21 cellular contexts compared by ENCODE assay signal in the genomic region with DNA sequence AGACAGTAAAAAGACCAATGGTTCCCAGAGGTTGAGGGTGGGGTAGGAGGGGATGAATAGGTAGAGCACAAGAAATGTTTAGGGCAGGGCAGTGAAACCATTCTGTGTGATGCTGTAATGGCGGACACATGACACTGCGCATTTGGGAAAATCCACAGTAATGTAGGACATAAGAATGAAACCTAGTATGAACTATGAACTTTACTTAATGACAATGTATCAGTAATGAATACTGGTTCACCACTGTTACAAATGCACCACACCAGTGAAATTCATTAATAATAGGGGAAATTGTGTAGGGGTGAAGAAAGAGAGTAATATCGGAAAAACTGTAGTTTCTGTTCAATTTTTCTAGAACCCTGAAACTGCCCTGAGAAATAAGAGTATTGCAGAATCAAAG. TPM values are rescaled to one million over a fixed set of nuclear protein-coding genes. Genes with fewer than 3 reads are reported as not detected.
A peak's percentile ranks its signal among the peaks of the same experiment; 100 is the strongest.
DNase-seq lines count a peak whose midpoint lies in the region; ATAC-seq, FAIRE-seq and TF ChIP-seq lines count a peak whose summit lies in the region.
"Had no signal": no experiment of that assay in that cellular context is flagged by ENCODE, and none has a peak within 500 bp of the region (broad histone marks: within the 10 kb centered on the region; RNA-seq: fewer than 3 reads in every experiment).

No MANE protein-coding gene starts in this region.

- TF ChIP-seq EP300 in transverse colon (IDR thresholded peaks at IDR 0.05; ENCODE audit: low read depth): no peak

- peak overlapping the region; percentile 33 for H3K4me3 Mint-ChIP-seq in activated T-cell treated with anti-CD3 and anti-CD28 coated beads, Interleukin-2, amount 50 U/mL, for 24 hours
- no peak overlapping the region for H3K4me3 Mint-ChIP-seq in activated CD8-positive, alpha-beta T cell treated with anti-CD3 and anti-CD28 coated beads for 36 hours
- peak overlapping the region; percentile 20 for H3K4me3 Mint-ChIP-seq in stimulated activated effector memory CD8-positive, alpha-beta T cell treated with anti-CD3 and anti-CD28 coated beads, Interleukin-12 subunit alpha, Interleukin-12 subunit beta, amount 100 ng/mL, for 72 hours

- CTCF ChIA-PET in activated CD8-positive, alpha-beta T cell treated with anti-CD3 and anti-CD28 coated beads for 36 hours (lab: Charles Lee): interaction anchor here (1.1 kb wide), 1 partner anchor 16 kb away, joined by 4 read pairs; no protein-coding TSS in a partner anchor

- peak overlapping the region; percentile 58 for H3K27ac Mint-ChIP-seq in activated T-cell treated with anti-CD3 and anti-CD28 coated beads, Interleukin-2, amount 50 U/mL, for 24 hours
- H3K27ac Mint-ChIP-seq in activated CD8-positive, alpha-beta T cell treated with anti-CD3 and anti-CD28 coated beads for 36 hours: peak overlapping the region; percentile 16
- peak overlapping the region; percentile 85 for H3K27ac Mint-ChIP-seq in stimulated activated effector memory CD8-positive, alpha-beta T cell treated with anti-CD3 and anti-CD28 coated beads, Interleukin-12 subunit alpha, Interleukin-12 subunit beta, amount 100 ng/mL, for 72 hours

- peaks cover 77% of the 10 kb centered on the region for H3K4me1 Mint-ChIP-seq in activated T-cell treated with anti-CD3 and anti-CD28 coated beads, Interleukin-2, amount 50 U/mL, for 24 hours (ENCODE audit: low read depth)
- peaks cover 71% of the 10 kb centered on the region for H3K4me1 Mint-ChIP-seq in activated CD8-positive, alpha-beta T cell treated with anti-CD3 and anti-CD28 coated beads for 36 hours (ENCODE audit: low read depth)
- H3K4me1 Mint-ChIP-seq in stimulated activated effector memory CD8-positive, alpha-beta T cell treated with anti-CD3 and anti-CD28 coated beads, Interleukin-12 subunit alpha, Interleukin-12 subunit beta, amount 100 ng/mL, for 72 hours: peaks cover 54% of the 10 kb centered on the region

- TF ChIP-seq CTCF in activated CD8-positive, alpha-beta T cell treated with anti-CD3 and anti-CD28 coated beads for 36 hours (IDR thresholded peaks at IDR 0.05): no peak
- no peak for TF ChIP-seq CTCF in transverse colon (IDR thresholded peaks at IDR 0.05)

- no peak for DNase-seq in activated T-cell treated with anti-CD3 and anti-CD28 coated beads, Interleukin-2, amount 50 U/mL, for 24 hours
- DNase-seq in activated T-cell treated with anti-CD3 and anti-CD28 coated beads for 4 hours: no peak
- DNase-seq in GM19239 (ENCODE audit: insufficient read length, low spot score): no peak
- DNase-seq in activated CD8-positive, alpha-beta T cell treated with anti-CD3 and anti-CD28 coated beads for 36 hours: no peak
- no peak for DNase-seq in stimulated activated effector memory CD8-positive, alpha-beta T cell treated with anti-CD3 and anti-CD28 coated beads, Interleukin-12 subunit alpha, Interleukin-12 subunit beta, amount 100 ng/mL, for 72 hours (ENCODE audit: low spot score in 2 of 2)
- no peak for DNase-seq in transverse colon
- no peak for DNase-seq in central memory CD4-positive, alpha-beta T cell
- DNase-seq: activated gamma-delta T cell; C1 segment of cervical spinal cord; mammary epithelial cell; naive B cell; NCI-H1105; NCI-H526; stimulated activated CD8-positive, alpha-beta memory T cell treated with anti-CD3 and anti-CD28 coated beads, Interleukin-4, amount 100 ng/mL, for 48 hours had no signal

- H3K4me1 ChIP-seq in transverse colon: peaks cover 12 to 37% (median 13%) of the 10 kb centered on the region in 4 donors

- no peaks in the 10 kb centered on the region for H3K27me3 Mint-ChIP-seq in activated T-cell treated with anti-CD3 and anti-CD28 coated beads, Interleukin-2, amount 50 U/mL, for 24 hours
- H3K27me3 Mint-ChIP-seq in activated CD8-positive, alpha-beta T cell treated with anti-CD3 and anti-CD28 coated beads for 36 hours: no peaks in the 10 kb centered on the region
- H3K27me3 Mint-ChIP-seq: naive B cell, progenitor cell of endocrine pancreas had no signal

- no peak for TF ChIP-seq POLR2A in transverse colon (IDR thresholded peaks at IDR 0.05)

- POLR2A ChIA-PET in activated CD8-positive, alpha-beta T cell treated with anti-CD3 and anti-CD28 coated beads for 36 hours (lab: Charles Lee): interaction anchor here (0.6 to 1.6 kb wide), 3 partner anchors 12 to 1278 kb away, joined by 4 to 5 read pairs (median 5); no protein-coding TSS in a partner anchor

- no peak overlapping the region for H3K4me3 ChIP-seq in transverse colon
- H3K4me3 ChIP-seq: ascending aorta had no signal

- in situ Hi-C loops in transverse colon (cut with MboI; ENCODE audit: low pct_ligation_motif_present in 1 of 4, low pct_unique_long_range_greater_than_20kb in 1 of 4, low sequenced_read_pairs in 3 of 4): no loop called here

- H3K9me3 Mint-ChIP-seq in activated T-cell treated with anti-CD3 and anti-CD28 coated beads, Interleukin-2, amount 50 U/mL, for 24 hours: no peaks in the 10 kb centered on the region
- H3K9me3 Mint-ChIP-seq in activated CD8-positive, alpha-beta T cell treated with anti-CD3 and anti-CD28 coated beads for 36 hours: no peaks in the 10 kb centered on the region
- no peaks in the 10 kb centered on the region for H3K9me3 Mint-ChIP-seq in stimulated activated effector memory CD8-positive, alpha-beta T cell treated with anti-CD3 and anti-CD28 coated beads, Interleukin-12 subunit alpha, Interleukin-12 subunit beta, amount 100 ng/mL, for 72 hours
- H3K9me3 Mint-ChIP-seq: naive B cell had no signal

- peak; percentile 79 for FAIRE-seq in GM19239 (lab: Jason Lieb, UNC)
- FAIRE-seq: A204.1, endothelial cell of umbilical vein, keratinocyte had no signal

- intact Hi-C loops in activated CD8-positive, alpha-beta T cell treated with anti-CD3 and anti-CD28 coated beads for 36 hours (cut with micrococcal nuclease): no loop called here
- intact Hi-C loops in transverse colon (cut with DNase I; ENCODE audit: low total_unique reads): no loop called here

- no peak overlapping the region for H3K27ac ChIP-seq in transverse colon
- H3K27ac ChIP-seq: ascending aorta had no signal

- H3K36me3 Mint-ChIP-seq in activated T-cell treated with anti-CD3 and anti-CD28 coated beads, Interleukin-2, amount 50 U/mL, for 24 hours (ENCODE audit: low read depth): peaks cover 97% of the 10 kb centered on the region
- peaks cover 87% of the 10 kb centered on the region for H3K36me3 Mint-ChIP-seq in activated CD8-positive, alpha-beta T cell treated with anti-CD3 and anti-CD28 coated beads for 36 hours (ENCODE audit: low read depth)
- H3K36me3 Mint-ChIP-seq in stimulated activated effector memory CD8-positive, alpha-beta T cell treated with anti-CD3 and anti-CD28 coated beads, Interleukin-12 subunit alpha, Interleukin-12 subunit beta, amount 100 ng/mL, for 72 hours: peaks cover 100% of the 10 kb centered on the region

- ATAC-seq in activated CD8-positive, alpha-beta T cell treated with anti-CD3 and anti-CD28 coated beads for 36 hours: no peak
- no peak for ATAC-seq in stimulated activated effector memory CD8-positive, alpha-beta T cell treated with anti-CD3 and anti-CD28 coated beads, Interleukin-12 subunit alpha, Interleukin-12 subunit beta, amount 100 ng/mL, for 72 hours
- ATAC-seq in GM19035 (IDR thresholded peaks at IDR 0.05; ENCODE audit: unreplicated experiment): no peak
- ATAC-seq: HCT116 had no signal

- peaks cover 0 to 69% (median 26%) of the 10 kb centered on the region in 4 donors for H3K36me3 ChIP-seq in transverse colon

- 66 to 85% methylated on average over 3 of the region's 3 CpGs for WGBS in transverse colon (ENCODE audit: low coverage in 1 of 2), 2 donors

- H3K9me3 ChIP-seq in transverse colon: no peaks in the 10 kb centered on the region
- H3K9me3 ChIP-seq: ascending aorta had no signal

- no peaks in the 10 kb centered on the region for H3K27me3 ChIP-seq in transverse colon
- H3K27me3 ChIP-seq: ascending aorta had no signal

RNA-seq across cellular contexts. Expression of gene ERH, which starts 5.6 kb away (rescaled TPM):
- total RNA-seq in activated CD8-positive, alpha-beta T cell treated with anti-CD3 and anti-CD28 coated beads for 36 hours: 100 to 1,000 TPM; 301 to 313 TPM
- total RNA-seq in transverse colon: 10 to 100 TPM; 11.6 to 52.7 (median 30.4) TPM

RNA-seq across cellular contexts. Expression of gene SLC39A9, which starts 6.0 kb away (rescaled TPM):
- total RNA-seq in activated CD8-positive, alpha-beta T cell treated with anti-CD3 and anti-CD28 coated beads for 36 hours: 10 to 100 TPM; 39.2 to 41.3 TPM
- total RNA-seq in transverse colon: 100 to 1,000 TPM in 1 of 4 donors, 10 to 100 TPM in 3; 24.5 to 103 (median 72.2) TPM

Comparison
In these comparisons a context has a peak if more than half of its experiments do, and no peak if none do; other contexts are left out.
1. H3K27ac Mint-ChIP-seq: peak in every context shown above with its lines; median percentile 85 in stimulated activated effector memory CD8-positive, alpha-beta T cell treated with anti-CD3 and anti-CD28 coated beads, Interleukin-12 subunit alpha, Interleukin-12 subunit beta, amount 100 ng/mL, for 72 hours; 58 in activated T-cell treated with anti-CD3 and anti-CD28 coated beads, Interleukin-2, amount 50 U/mL, for 24 hours; 16 in activated CD8-positive, alpha-beta T cell treated with anti-CD3 and anti-CD28 coated beads for 36 hours.
2. RNA of gene ERH, which starts 5.6 kb away (total RNA-seq): 301 to 313 TPM in activated CD8-positive, alpha-beta T cell treated with anti-CD3 and anti-CD28 coated beads for 36 hours; 11.6 to 52.7 TPM in transverse colon; every median in the first group is over 4 times any median in the second.